20 cellular contexts compared by ENCODE assay signal in genomic region chrX:44382871-44383270, GRCh38.
"Had no signal": no experiment of that assay in that cellular context is flagged by ENCODE, and none has a peak within 500 bp of the region (broad histone marks: within the 10 kb centered on the region; RNA-seq: fewer than 3 reads in every experiment).

No MANE protein-coding gene starts in this region.

- DNase-seq: effector memory CD4-positive, alpha-beta T cell; gastrocnemius medialis; islet precursor cell; mammary epithelial cell; naive thymus-derived CD8-positive, alpha-beta T cell; psoas muscle; retina; stimulated activated CD4-positive, alpha-beta T cell treated with anti-CD3 and anti-CD28 coated beads, Interleukin-2, amount 100 ng/mL, for 24 hours; stimulated activated CD4-positive, alpha-beta T cell treated with anti-CD3 and anti-CD28 coated beads, Interleukin-4, amount 100 ng/mL, for 4 hours; stimulated activated naive B cell treated with anti-CD40 and anti-IgM and Interleukin-4, amounts not matched to agents 10 μg/mL and 1 μg/mL and 100 μg/mL, for 72 hours; stimulated activated naive CD8-positive, alpha-beta T cell treated with anti-CD3 and anti-CD28 coated beads, Interleukin-15, amount 100 ng/mL, for 72 hours; testis; upper lobe of right lung had no signal

- H3K27ac ChIP-seq: gastrocnemius medialis, neutrophil, psoas muscle, skin epidermis, testis, tibial nerve, upper lobe of right lung, vagina had no signal

- H3K9me3 ChIP-seq: gastrocnemius medialis, neutrophil, psoas muscle, testis, tibial nerve, upper lobe of right lung, vagina had no signal

- ATAC-seq: esophagus mucosa; gastrocnemius medialis; left lobe of liver; naive thymus-derived CD8-positive, alpha-beta T cell; psoas muscle; sciatic nerve; stimulated activated naive B cell treated with anti-CD40 and anti-IgM and Interleukin-4, amounts not matched to agents 10 μg/mL and 1 μg/mL and 100 μg/mL, for 72 hours; stimulated activated naive CD8-positive, alpha-beta T cell treated with anti-CD3 and anti-CD28 coated beads, Interleukin-15, amount 100 ng/mL, for 72 hours; upper lobe of right lung had no signal

- H3K4me1 ChIP-seq: gastrocnemius medialis, psoas muscle, testis, tibial nerve, upper lobe of right lung, vagina had no signal

- H3K36me3 ChIP-seq: gastrocnemius medialis, neutrophil, tibial nerve, upper lobe of right lung, vagina had no signal

- H3K4me3 ChIP-seq: gastrocnemius medialis, psoas muscle, skin epidermis, testis, tibial nerve, upper lobe of right lung, vagina had no signal

- H3K27me3 ChIP-seq: gastrocnemius medialis, neutrophil, testis, tibial nerve, upper lobe of right lung, vagina had no signal
